ENCODE assay signal across 1 cellular context in genomic region chr6:146028250-146028789, GRCh38.
TF ChIP-seq lines count a peak whose summit lies in the region.

No MANE protein-coding gene starts in this region.

TF ChIP-seq in H1, 55 proteins besides CTCF, POLR2A, EP300 and RAD21 (continued from another document):
- TF ChIP-seq CHD7 (IDR thresholded peaks at IDR 0.05; ENCODE audit: insufficient replicate concordance, low read length) (no peak), TEAD4 (IDR thresholded peaks at IDR 0.05; ENCODE audit: low read depth, low read length) (peak; percentile 91), YY1 (IDR thresholded peaks at IDR 0.05; ENCODE audit: low read depth, low read length) (no peak), SAP30 (IDR thresholded peaks at IDR 0.05; ENCODE audit: insufficient read depth, insufficient replicate concordance, low read length) (peak; percentile 81), EGR1 (IDR thresholded peaks at IDR 0.05; ENCODE audit: borderline replicate concordance, low read depth, low read length) (0 out of 2 replicates have a peak, but pooled peaks have one; percentile 9), TAF7 (optimal IDR thresholded peaks at IDR 0.05; ENCODE audit: borderline replicate concordance, low read depth, low read length) (no peak), ATF2 (IDR thresholded peaks at IDR 0.05; ENCODE audit: low read length) (no peak), HDAC2 (IDR thresholded peaks at IDR 0.05; ENCODE audit: borderline replicate concordance in 1 of 2, low read depth in 2 of 2, low read length in 2 of 2) (peak in 1 of 2 experiments; percentile 86; a peak in 2 of 4 replicates), JUND (IDR thresholded peaks at IDR 0.05; ENCODE audit: low read length) (peak; percentile 14; the same call in 1 of the 2 replicates), ATF3 (IDR thresholded peaks at IDR 0.05; ENCODE audit: insufficient read depth, low read depth, low read length) (no peak), FOSL1 (IDR thresholded peaks at IDR 0.05; ENCODE audit: insufficient read depth, low read depth, low read length) (no peak), MAX (IDR thresholded peaks at IDR 0.05) (peak; percentile 33; the same call in 1 of the 2 replicates), GABPA (IDR thresholded peaks at IDR 0.05; ENCODE audit: borderline replicate concordance, insufficient read depth, low read length) (no peak), BCL11A (IDR thresholded peaks at IDR 0.05; ENCODE audit: low read depth in 2 of 2, low read length in 2 of 2) (no peak)
TF ChIP-seq in H1: peak in this region for 7.
